ENCODE assay signal across 8 cellular contexts in the genomic region with DNA sequence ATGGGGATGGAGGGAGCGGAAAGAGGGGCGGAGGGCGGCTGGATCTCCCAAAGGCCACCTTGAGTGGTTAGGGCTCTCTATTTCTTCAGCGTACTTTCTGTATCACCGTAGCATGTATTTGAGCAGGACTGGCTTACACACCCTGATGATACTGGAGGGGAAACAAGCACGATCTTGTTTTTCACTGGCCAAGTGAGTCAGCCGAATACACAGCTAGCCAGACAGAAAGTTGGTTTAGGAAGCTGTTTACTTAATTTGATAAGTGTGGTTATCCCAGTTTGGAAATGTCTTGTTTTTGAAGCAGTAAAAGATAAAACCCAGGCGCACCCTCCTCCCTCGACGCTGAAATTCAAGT. TPM values are rescaled to one million over a fixed set of nuclear protein-coding genes. Genes with fewer than 3 reads are reported as not detected.
DNase-seq lines count a peak whose midpoint lies in the region; ATAC-seq and TF ChIP-seq lines count a peak whose summit lies in the region.

No MANE protein-coding gene starts in this region.

- POLR2A ChIA-PET in activated naive CD8-positive, alpha-beta T cell treated with anti-CD3 and anti-CD28 coated beads, Interleukin-2, amount 10 ng/mL, durations not matched to agents 7 days and 5 days (lab: Charles Lee), result interaction anchor here (0.6 to 1.7 kb wide), 8 partner anchors 9 to 382 kb away, joined by 3 to 8 read pairs (median 3); partner anchors contain the start of gene NPC1

- peak overlapping the region; percentile 99 for H3K4me3 Mint-ChIP-seq in activated naive CD8-positive, alpha-beta T cell treated with anti-CD3 and anti-CD28 coated beads, Interleukin-2, amount 10 ng/mL, durations not matched to agents 7 days and 5 days

- peaks cover 7% of the 10 kb centered on the region for H3K36me3 Mint-ChIP-seq in activated naive CD8-positive, alpha-beta T cell treated with anti-CD3 and anti-CD28 coated beads, Interleukin-2, amount 10 ng/mL, durations not matched to agents 7 days and 5 days

- H3K9me3 Mint-ChIP-seq in activated naive CD8-positive, alpha-beta T cell treated with anti-CD3 and anti-CD28 coated beads, Interleukin-2, amount 10 ng/mL, durations not matched to agents 7 days and 5 days, result no peaks in the 10 kb centered on the region

- DNase-seq in NCI-H1092 treated with DMSO at 0.1 percent for 48 hours (lab: John Stamatoyannopoulos, UW) (peak; percentile 42), NCI-H1092 (lab: John Stamatoyannopoulos, UW) (no peak), HL-60 (ENCODE audit: low read depth in 1 of 2, low spot score in 1 of 2) (peak in 1 of 2 experiments; percentile 17), hepatic stellate cell (ENCODE audit: low spot score) (peak; percentile 44), retinal pigment epithelial cell (ENCODE audit: low read depth) (no peak), DMS153 (lab: John Stamatoyannopoulos, UW) (no peak)
- no peak for DNase-seq in activated naive CD8-positive, alpha-beta T cell treated with anti-CD3 and anti-CD28 coated beads, Interleukin-2, amount 10 ng/mL, durations not matched to agents 7 days and 5 days

- TF ChIP-seq CTCF in HL-60 (IDR thresholded peaks at IDR 0.05; ENCODE audit: insufficient read depth, low read length) (no peak), retinal pigment epithelial cell (conservative IDR thresholded peaks at IDR 0.05; ENCODE audit: low read depth, low read length) (no peak)

- peaks cover 4% of the 10 kb centered on the region for H3K27me3 Mint-ChIP-seq in activated naive CD8-positive, alpha-beta T cell treated with anti-CD3 and anti-CD28 coated beads, Interleukin-2, amount 10 ng/mL, durations not matched to agents 7 days and 5 days

- peak; percentile 26 for ATAC-seq in activated naive CD8-positive, alpha-beta T cell treated with anti-CD3 and anti-CD28 coated beads, Interleukin-2, amount 10 ng/mL, durations not matched to agents 7 days and 5 days (ENCODE audit: low read depth)
- ATAC-seq in GM19397 (IDR thresholded peaks at IDR 0.05; ENCODE audit: unreplicated experiment), result no peak

- peak overlapping the region; percentile 87 for H3K27ac Mint-ChIP-seq in activated naive CD8-positive, alpha-beta T cell treated with anti-CD3 and anti-CD28 coated beads, Interleukin-2, amount 10 ng/mL, durations not matched to agents 7 days and 5 days

- H3K27me3 ChIP-seq in HL-60 (ENCODE audit: insufficient read depth, poor library complexity, severe bottlenecking), result no peaks in the 10 kb centered on the region

- H3K4me1 Mint-ChIP-seq in activated naive CD8-positive, alpha-beta T cell treated with anti-CD3 and anti-CD28 coated beads, Interleukin-2, amount 10 ng/mL, durations not matched to agents 7 days and 5 days, result peaks cover 41% of the 10 kb centered on the region

- peak overlapping the region; percentile 74 for H3K27ac ChIP-seq in HL-60 (replicated peaks)

- H3K4me3 ChIP-seq in HL-60 (replicated peaks; ENCODE audit: insufficient read depth, low read length), result peak overlapping the region; percentile 100
- H3K4me3 ChIP-seq in retinal pigment epithelial cell (ENCODE audit: low read length), result peak overlapping the region; percentile 100

RNA-seq across cellular contexts. Expression of gene RIOK3, which starts 0.5 kb away (rescaled TPM):
- total RNA-seq in activated naive CD8-positive, alpha-beta T cell treated with anti-CD3 and anti-CD28 coated beads, Interleukin-2, amount 10 ng/mL, durations not matched to agents 7 days and 5 days, result 10 to 100 TPM; 62.8 to 72.6 TPM

RNA-seq across cellular contexts. Expression of gene RMC1, which starts 49.7 kb away (rescaled TPM):
- total RNA-seq in activated naive CD8-positive, alpha-beta T cell treated with anti-CD3 and anti-CD28 coated beads, Interleukin-2, amount 10 ng/mL, durations not matched to agents 7 days and 5 days, result 10 to 100 TPM; 55.8 to 58.3 TPM

Comparison
In these comparisons a context has a peak if more than half of its experiments do, and no peak if none do; other contexts are left out.
1. DNase-seq: peak in NCI-H1092 treated with DMSO at 0.1 percent for 48 hours (single experiment) and hepatic stellate cell (single experiment); none in NCI-H1092 (single experiment), activated naive CD8-positive, alpha-beta T cell treated with anti-CD3 and anti-CD28 coated beads, Interleukin-2, amount 10 ng/mL, durations not matched to agents 7 days and 5 days (single experiment), retinal pigment epithelial cell (single experiment) and DMS153 (single experiment).